In the genomic region with DNA sequence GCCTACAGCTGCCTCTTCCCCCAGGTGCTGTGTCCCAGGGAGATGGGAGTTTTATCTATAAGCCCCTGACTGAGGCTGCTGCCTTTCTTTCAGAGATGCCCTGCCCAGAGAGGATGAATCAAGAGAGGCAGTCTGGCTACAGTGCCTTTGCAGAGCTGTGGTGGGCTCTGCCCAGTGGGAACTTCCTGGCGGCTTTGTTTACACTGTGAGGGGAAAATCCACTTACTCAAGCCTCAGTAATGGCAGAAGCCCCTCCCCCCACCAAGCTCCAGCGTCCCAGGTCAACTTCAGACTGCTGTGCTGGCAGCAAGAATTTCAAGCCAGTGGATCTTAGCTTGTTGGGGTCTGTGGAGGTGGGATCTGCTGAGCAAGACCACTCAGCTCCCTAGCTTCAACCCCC, we compare ENCODE assay signal across 8 cellular contexts. TPM values are rescaled to one million over a fixed set of nuclear protein-coding genes. Genes with fewer than 3 reads are reported as not detected.
A peak's percentile ranks its signal among the peaks of the same experiment; 100 is the strongest.
DNase-seq lines count a peak whose midpoint lies in the region; ATAC-seq and TF ChIP-seq lines count a peak whose summit lies in the region.
"Not testable (repeated sequence)": the region's sequence is repeated elsewhere in the genome, so short reads cannot be mapped to it uniquely, and the experiment has no call there.

No MANE protein-coding gene starts in this region.

- not testable (repeated sequence) for H2BK15ac ChIP-seq in H9 (ENCODE audit: low read depth, low read length)

- not testable (repeated sequence) for H3K4me3 ChIP-seq in A673 (ENCODE audit: low read depth, low read length, poor library complexity, severe bottlenecking); choroid plexus epithelial cell (ENCODE audit: low read depth, low read length); fibroblast of villous mesenchyme (ENCODE audit: low read depth, low read length); smooth muscle cell

- H3K4me1 ChIP-seq in A673 (ENCODE audit: insufficient read depth, low read length, poor library complexity, severe bottlenecking); H9 (ENCODE audit: insufficient read depth, low read length); smooth muscle cell (ENCODE audit: low read depth): not testable (repeated sequence)

- not testable (repeated sequence) for H3F3A ChIP-seq in smooth muscle cell (ENCODE audit: low read depth)

- not testable (repeated sequence) for H4K8ac ChIP-seq in H9 (replicated peaks; ENCODE audit: insufficient read length, low read depth, low read length)

- H3K4me2 ChIP-seq in H9 (ENCODE audit: insufficient read depth, insufficient read length, low read length); smooth muscle cell: not testable (repeated sequence)

- H3K79me1 ChIP-seq in H9 (ENCODE audit: insufficient read depth, low read depth, low read length, poor library complexity, severe bottlenecking): not testable (repeated sequence)

- H3K27me3 ChIP-seq in A673 (replicated peaks; ENCODE audit: insufficient read depth, low read depth, low read length, poor library complexity); H9 (ENCODE audit: insufficient read depth, low read length); smooth muscle cell (ENCODE audit: low read depth): not testable (repeated sequence)

- not testable (repeated sequence) for H2BK120ac ChIP-seq in H9 (ENCODE audit: low read depth, low read length, poor library complexity, severe bottlenecking)

- H3K14ac ChIP-seq in H9 (ENCODE audit: insufficient read depth, low read length): not testable (repeated sequence)

- intact Hi-C loops in A673 (cut with micrococcal nuclease; ENCODE audit: unreplicated experiment): not testable (repeated sequence)

- H2AFZ ChIP-seq in H9 (ENCODE audit: low read length); smooth muscle cell (ENCODE audit: low read depth): not testable (repeated sequence)

- peak; percentile 85 for DNase-seq in A673 (ENCODE audit: low spot score)
- DNase-seq in H9: peak; percentile 59
- DNase-seq in NCI-H82 (lab: John Stamatoyannopoulos, UW): peak; percentile 54
- DNase-seq in WTC11 (ENCODE audit: low spot score): peak; percentile 21
- DNase-seq in choroid plexus epithelial cell (ENCODE audit: low read depth): peak; percentile 74
- peak; percentile 25 for DNase-seq in fibroblast of villous mesenchyme (ENCODE audit: low read depth)
- peak; percentile 53 for DNase-seq in kidney tubule cell (ENCODE audit: low spot score)
- not testable (repeated sequence) for DNase-seq in smooth muscle cell (lab: John Stamatoyannopoulos, UW; ENCODE audit: unreplicated experiment)

- H3K9ac ChIP-seq in H9 (ENCODE audit: extremely low read depth, insufficient read length, low read length); smooth muscle cell (ENCODE audit: low read depth): not testable (repeated sequence)

- not testable (repeated sequence) for H3K56ac ChIP-seq in H9 (ENCODE audit: insufficient read length, low read depth, low read length)

- TF ChIP-seq CTCF in A673 (conservative IDR thresholded peaks at IDR 0.05; ENCODE audit: low read depth, low read length); H9 (conservative IDR thresholded peaks at IDR 0.05); WTC11 (IDR thresholded peaks at IDR 0.05); choroid plexus epithelial cell (conservative IDR thresholded peaks at IDR 0.05; ENCODE audit: low read depth, low read length); fibroblast of villous mesenchyme (IDR thresholded peaks at IDR 0.05; ENCODE audit: insufficient read depth, low read depth, low read length); smooth muscle cell (IDR thresholded peaks at IDR 0.05; ENCODE audit: borderline replicate concordance, insufficient read depth, poor library complexity, severe bottlenecking): not testable (repeated sequence)

- H3K18ac ChIP-seq in H9 (ENCODE audit: insufficient read length, low read depth, low read length): not testable (repeated sequence)

- POLR2A ChIA-PET in A673 (lab: Charles Lee; ENCODE audit: low non-redundant PET); WTC11 (lab: Charles Lee): not testable (repeated sequence)

- H2BK20ac ChIP-seq in H9 (ENCODE audit: low read depth, low read length, poor library complexity, severe bottlenecking): not testable (repeated sequence)

- not testable (repeated sequence) for H3K23ac ChIP-seq in H9 (ENCODE audit: insufficient read length, low read depth, low read length)

- not testable (repeated sequence) for H3K27me3 Mint-ChIP-seq in H9 (ENCODE audit: low read depth); WTC11 (ENCODE audit: low read depth)

- H3K27ac Mint-ChIP-seq in H9 (peak overlapping the region; percentile 0 to 85 (median 44); a peak in 6 of 7 replicates), WTC11 (peak overlapping the region; percentile 41)

- H3K36me3 ChIP-seq in A673 (ENCODE audit: insufficient read depth, low read length, poor library complexity, severe bottlenecking); smooth muscle cell (ENCODE audit: low read depth): not testable (repeated sequence)

- not testable (repeated sequence) for H2BK12ac ChIP-seq in H9 (ENCODE audit: insufficient read length, low read depth, low read length)

- CTCF ChIA-PET in A673 (lab: Charles Lee): not testable (repeated sequence)
- CTCF ChIA-PET in WTC11 (lab: Charles Lee): interaction anchor here (0.6 to 1.3 kb wide), 4 partner anchors 16 to 168 kb away, joined by 3 to 4 read pairs (median 3); no protein-coding TSS in a partner anchor

- H3K23me2 ChIP-seq in H9 (ENCODE audit: insufficient read length, low read depth, low read length, poor library complexity, severe bottlenecking): not testable (repeated sequence)

- not testable (repeated sequence) for H2BK5ac ChIP-seq in H9 (ENCODE audit: insufficient read length, low read length)

- H3K4ac ChIP-seq in H9 (ENCODE audit: low read depth, low read length): not testable (repeated sequence)

- BruUV-seq in A673 (replicated peaks; lab: Mats Ljungman, UMichigan): not testable (repeated sequence)

- not testable (repeated sequence) for H4K20me1 ChIP-seq in H9 (ENCODE audit: control insufficient read depth, insufficient read depth, insufficient read length); smooth muscle cell (ENCODE audit: low read depth)

- not testable (repeated sequence) for H3K79me2 ChIP-seq in H9 (ENCODE audit: insufficient read depth, low read length); smooth muscle cell (ENCODE audit: low read depth)

- peak overlapping the region in 1 of 2 experiments; percentile 42; a peak in 1 of 5 replicates for H3K4me3 Mint-ChIP-seq in H9
- not testable (repeated sequence) for H3K4me3 Mint-ChIP-seq in WTC11

- peaks cover 20 to 29% of the 10 kb centered on the region in 2 experiments for H3K4me1 Mint-ChIP-seq in H9
- H3K4me1 Mint-ChIP-seq in WTC11: peaks cover 20% of the 10 kb centered on the region

- no CpG with 5 or more reads among the region's 2 CpGs for WGBS in H9 (ENCODE audit: extremely low coverage, insufficient read length, low lambda C conversion rate)
- 18% methylated on average over 2 of the region's 2 CpGs for WGBS in smooth muscle cell (ENCODE audit: low lambda C conversion rate)

- H4K91ac ChIP-seq in H9 (ENCODE audit: insufficient read length, low read depth, low read length): not testable (repeated sequence)

- ATAC-seq in WTC11: peak; percentile 24; the same call in 1 of the 2 replicates

- peaks cover 50 to 71% (median 65%) of the 10 kb centered on the region in 3 experiments for H3K36me3 Mint-ChIP-seq in H9 (ENCODE audit: insufficient read depth in 1 of 3, low read depth in 3 of 3)
- H3K36me3 Mint-ChIP-seq in WTC11: peaks cover 60% of the 10 kb centered on the region

- H3K9me3 Mint-ChIP-seq in H9 (peaks cover 23 to 24% of the 10 kb centered on the region in 2 experiments), WTC11 (peaks cover 34% of the 10 kb centered on the region)

- H2AK5ac ChIP-seq in H9 (ENCODE audit: insufficient read length, low read length): not testable (repeated sequence)

- not testable (repeated sequence) for H3T11ph ChIP-seq in H9 (ENCODE audit: low read length)

- not testable (repeated sequence) for H4K5ac ChIP-seq in H9 (ENCODE audit: insufficient read length, low read depth, low read length)

- not testable (repeated sequence) for H3K9me3 ChIP-seq in A673 (ENCODE audit: low read depth, low read length, poor library complexity, severe bottlenecking); H9 (ENCODE audit: control insufficient read depth, low read depth, low read length); smooth muscle cell (replicated peaks; ENCODE audit: low read depth)

- not testable (repeated sequence) for H3K27ac ChIP-seq in A673 (ENCODE audit: low read depth, low read length, poor library complexity, severe bottlenecking); H9 (ENCODE audit: insufficient read length, low read depth, low read length)
- H3K27ac ChIP-seq in smooth muscle cell (ENCODE audit: low read depth): peak overlapping the region; percentile 44

RNA-seq across cellular contexts. Expression of a gene that starts 48.6 kb away (rescaled TPM):
- 98.9 and 110 TPM in 2 replicates for total RNA-seq in A673 (2021)
- 63.2 and 69.1 TPM in 2 replicates for total RNA-seq in H9 (2021)
- total RNA-seq in WTC11 (2021): 64.7 to 69.7 TPM (median 65.1 TPM) in 3 replicates
- total RNA-seq in fibroblast of villous mesenchyme: 88.3 and 137 TPM in 2 replicates
- 149 and 198 TPM in 2 replicates for total RNA-seq in smooth muscle cell
- 24.2 and 24.4 TPM in 2 replicates for polyA plus RNA-seq in smooth muscle cell
